20 cellular contexts compared by ENCODE assay signal in genomic region chr4:147958459-147959065, GRCh38.
"Had no signal": no experiment of that assay in that cellular context is flagged by ENCODE, and none has a peak within 500 bp of the region (broad histone marks: within the 10 kb centered on the region; RNA-seq: fewer than 3 reads in every experiment).

No MANE protein-coding gene starts in this region.

- H3K9me3 ChIP-seq: esophagus squamous epithelium, sigmoid colon, spleen, thoracic aorta, vagina had no signal

- H3K36me3 Mint-ChIP-seq: memory B cell had no signal

- H3K9me3 Mint-ChIP-seq: activated CD4-positive, alpha-beta memory T cell treated with anti-CD3 and anti-CD28 coated beads, Interleukin-2, amount 10 ng/mL, durations not matched to agents 7 days and 5 days; activated CD4-positive, alpha-beta T cell treated with anti-CD3 and anti-CD28 coated beads, Interleukin-2, amount 10 ng/mL, durations not matched to agents 24 days and 14 days; activated naive CD4-positive, alpha-beta T cell treated with anti-CD3 and anti-CD28 coated beads for 36 hours; activated naive CD8-positive, alpha-beta T cell treated with anti-CD3 and anti-CD28 coated beads, Interleukin-2, amount 10 ng/mL, durations not matched to agents 7 days and 5 days; activated T-cell treated with anti-CD3 and anti-CD28 coated beads, Interleukin-2, amount 50 U/mL, for 72 hours; endodermal cell; memory B cell; type B pancreatic cell had no signal

- ATAC-seq: activated CD4-positive, CD25-positive, alpha-beta regulatory T cell treated with anti-CD3 and anti-CD28 coated beads, Interleukin-2, amount 50 U/mL, for 24 hours; activated T-cell treated with anti-CD3 and anti-CD28 coated beads, Interleukin-2, amount 50 U/mL, for 72 hours had no signal

- H3K36me3 ChIP-seq: vagina had no signal

- H3K27me3 ChIP-seq: esophagus squamous epithelium, sigmoid colon, spleen, vagina had no signal

- H3K27ac ChIP-seq: sigmoid colon, spleen, thoracic aorta, vagina had no signal

- H3K4me1 ChIP-seq: spleen had no signal

- H3K4me1 Mint-ChIP-seq: activated CD4-positive, alpha-beta memory T cell treated with anti-CD3 and anti-CD28 coated beads, Interleukin-2, amount 10 ng/mL, durations not matched to agents 7 days and 5 days; activated CD4-positive, alpha-beta T cell treated with anti-CD3 and anti-CD28 coated beads, Interleukin-2, amount 10 ng/mL, durations not matched to agents 24 days and 14 days; activated naive CD8-positive, alpha-beta T cell treated with anti-CD3 and anti-CD28 coated beads, Interleukin-2, amount 10 ng/mL, durations not matched to agents 7 days and 5 days; memory B cell had no signal

- H3K27me3 Mint-ChIP-seq: activated CD4-positive, alpha-beta memory T cell treated with anti-CD3 and anti-CD28 coated beads, Interleukin-2, amount 10 ng/mL, durations not matched to agents 7 days and 5 days; activated CD4-positive, alpha-beta T cell treated with anti-CD3 and anti-CD28 coated beads, Interleukin-2, amount 10 ng/mL, durations not matched to agents 24 days and 14 days; activated naive CD8-positive, alpha-beta T cell treated with anti-CD3 and anti-CD28 coated beads, Interleukin-2, amount 10 ng/mL, durations not matched to agents 7 days and 5 days; type B pancreatic cell had no signal

- H3K27ac Mint-ChIP-seq: activated CD4-positive, alpha-beta memory T cell treated with anti-CD3 and anti-CD28 coated beads, Interleukin-2, amount 10 ng/mL, durations not matched to agents 7 days and 5 days; activated CD4-positive, alpha-beta T cell treated with anti-CD3 and anti-CD28 coated beads, Interleukin-2, amount 10 ng/mL, durations not matched to agents 24 days and 14 days; activated naive CD4-positive, alpha-beta T cell treated with anti-CD3 and anti-CD28 coated beads for 36 hours; activated naive CD8-positive, alpha-beta T cell treated with anti-CD3 and anti-CD28 coated beads, Interleukin-2, amount 10 ng/mL, durations not matched to agents 7 days and 5 days; activated T-cell treated with anti-CD3 and anti-CD28 coated beads, Interleukin-2, amount 50 U/mL, for 72 hours; endodermal cell; memory B cell; type B pancreatic cell had no signal

- H3K4me3 Mint-ChIP-seq: activated CD4-positive, alpha-beta memory T cell treated with anti-CD3 and anti-CD28 coated beads, Interleukin-2, amount 10 ng/mL, durations not matched to agents 7 days and 5 days; activated CD4-positive, alpha-beta T cell treated with anti-CD3 and anti-CD28 coated beads, Interleukin-2, amount 10 ng/mL, durations not matched to agents 24 days and 14 days; activated naive CD4-positive, alpha-beta T cell treated with anti-CD3 and anti-CD28 coated beads for 36 hours; activated naive CD8-positive, alpha-beta T cell treated with anti-CD3 and anti-CD28 coated beads, Interleukin-2, amount 10 ng/mL, durations not matched to agents 7 days and 5 days; activated T-cell treated with anti-CD3 and anti-CD28 coated beads, Interleukin-2, amount 50 U/mL, for 72 hours; endodermal cell; memory B cell; type B pancreatic cell had no signal

- H3K4me3 ChIP-seq: esophagus squamous epithelium, sigmoid colon, spleen, thoracic aorta, vagina had no signal

- DNase-seq: activated CD4-positive, alpha-beta memory T cell treated with anti-CD3 and anti-CD28 coated beads, Interleukin-2, amount 10 ng/mL, durations not matched to agents 7 days and 5 days; activated CD4-positive, alpha-beta T cell treated with anti-CD3 and anti-CD28 coated beads, Interleukin-2, amount 10 ng/mL, durations not matched to agents 24 days and 14 days; activated effector memory CD4-positive, alpha-beta T cell treated with Interleukin-2 at 50 U/mL for 16 hours; activated naive CD4-positive, alpha-beta T cell treated with anti-CD3 and anti-CD28 coated beads for 36 hours; activated naive CD8-positive, alpha-beta T cell treated with anti-CD3 and anti-CD28 coated beads, Interleukin-2, amount 10 ng/mL, durations not matched to agents 7 days and 5 days; activated T-cell treated with anti-CD3 and anti-CD28 coated beads, Interleukin-2, amount 50 U/mL, for 72 hours; central memory CD4-positive, alpha-beta T cell; cortex of kidney; endodermal cell; esophagus squamous epithelium; nucleus accumbens; sigmoid colon; spleen; stimulated activated CD4-positive, alpha-beta T cell treated with anti-CD3 and anti-CD28 coated beads, Interleukin-4, amount 100 ng/mL, for 1 hour; stimulated activated naive CD4-positive, alpha-beta T cell treated with Interleukin-2 at 50 U/mL for 16 hours had no signal
